ENCODE assay signal across 2 cellular contexts in the genomic region with DNA sequence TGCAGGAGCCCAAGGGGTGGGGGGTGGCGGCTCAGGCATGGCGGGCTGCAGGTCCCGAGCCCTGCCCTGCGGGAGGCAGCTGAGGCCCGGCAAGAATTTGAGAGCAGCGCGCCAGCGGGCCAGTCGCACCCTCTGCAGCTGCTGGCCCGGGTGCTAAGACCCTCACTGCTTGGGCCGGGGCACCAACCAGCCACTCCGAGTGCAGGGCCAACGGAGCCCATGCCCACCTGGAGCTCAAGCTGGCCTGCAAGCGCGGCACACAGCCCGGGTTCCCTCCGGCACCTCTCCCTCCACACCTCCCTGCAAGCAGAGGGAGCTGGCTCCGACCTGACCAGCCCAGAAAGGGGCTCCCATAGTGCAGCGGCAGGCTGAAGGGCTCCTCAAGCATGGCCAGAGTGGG.
A peak's percentile ranks its signal among the peaks of the same experiment; 100 is the strongest.
TF ChIP-seq lines count a peak whose summit lies in the region.

No MANE protein-coding gene starts in this region.

TF ChIP-seq in K562, 482 proteins besides CTCF, POLR2A, EP300 and RAD21:
- peak; percentile 45 for TF ChIP-seq PCBP1 (IDR thresholded peaks at IDR 0.05; ENCODE audit: low read depth, low read length, poor library complexity, severe bottlenecking)
- TF ChIP-seq, protein P1, sequence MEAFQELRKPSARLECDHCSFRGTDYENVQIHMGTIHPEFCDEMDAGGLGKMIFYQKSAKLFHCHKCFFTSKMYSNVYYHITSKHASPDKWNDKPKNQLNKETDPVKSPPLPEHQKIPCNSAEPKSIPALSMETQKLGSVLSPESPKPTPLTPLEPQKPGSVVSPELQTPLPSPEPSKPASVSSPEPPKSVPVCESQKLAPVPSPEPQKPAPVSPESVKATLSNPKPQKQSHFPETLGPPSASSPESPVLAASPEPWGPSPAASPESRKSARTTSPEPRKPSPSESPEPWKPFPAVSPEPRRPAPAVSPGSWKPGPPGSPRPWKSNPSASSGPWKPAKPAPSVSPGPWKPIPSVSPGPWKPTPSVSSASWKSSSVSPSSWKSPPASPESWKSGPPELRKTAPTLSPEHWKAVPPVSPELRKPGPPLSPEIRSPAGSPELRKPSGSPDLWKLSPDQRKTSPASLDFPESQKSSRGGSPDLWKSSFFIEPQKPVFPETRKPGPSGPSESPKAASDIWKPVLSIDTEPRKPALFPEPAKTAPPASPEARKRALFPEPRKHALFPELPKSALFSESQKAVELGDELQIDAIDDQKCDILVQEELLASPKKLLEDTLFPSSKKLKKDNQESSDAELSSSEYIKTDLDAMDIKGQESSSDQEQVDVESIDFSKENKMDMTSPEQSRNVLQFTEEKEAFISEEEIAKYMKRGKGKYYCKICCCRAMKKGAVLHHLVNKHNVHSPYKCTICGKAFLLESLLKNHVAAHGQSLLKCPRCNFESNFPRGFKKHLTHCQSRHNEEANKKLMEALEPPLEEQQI (IDR thresholded peaks at IDR 0.05) = 0 out of 2 replicates have a peak, but pooled peaks have one; percentile 18
- no peak for TF ChIP-seq YBX1 (IDR thresholded peaks at IDR 0.05)

TF ChIP-seq in H1, 55 proteins besides CTCF, POLR2A, EP300 and RAD21:
- TF ChIP-seq TEAD4 (IDR thresholded peaks at IDR 0.05; ENCODE audit: low read depth, low read length) = no peak
- TF ChIP-seq SUZ12 (IDR thresholded peaks at IDR 0.05; ENCODE audit: low read length) = no peak
- TF ChIP-seq PHF8 (conservative IDR thresholded peaks at IDR 0.05; ENCODE audit: low read depth, low read length) = no peak
- TF ChIP-seq CBX8 (IDR thresholded peaks at IDR 0.05; ENCODE audit: borderline replicate concordance, low read depth, low read length) = no peak
- no peak for TF ChIP-seq RFX5 (IDR thresholded peaks at IDR 0.05; ENCODE audit: borderline replicate concordance, low read depth, low read length)
TF ChIP-seq in H1: peak in this region for 0.
